Comparison of ENCODE assay signal across 8 cellular contexts in the genomic region with DNA sequence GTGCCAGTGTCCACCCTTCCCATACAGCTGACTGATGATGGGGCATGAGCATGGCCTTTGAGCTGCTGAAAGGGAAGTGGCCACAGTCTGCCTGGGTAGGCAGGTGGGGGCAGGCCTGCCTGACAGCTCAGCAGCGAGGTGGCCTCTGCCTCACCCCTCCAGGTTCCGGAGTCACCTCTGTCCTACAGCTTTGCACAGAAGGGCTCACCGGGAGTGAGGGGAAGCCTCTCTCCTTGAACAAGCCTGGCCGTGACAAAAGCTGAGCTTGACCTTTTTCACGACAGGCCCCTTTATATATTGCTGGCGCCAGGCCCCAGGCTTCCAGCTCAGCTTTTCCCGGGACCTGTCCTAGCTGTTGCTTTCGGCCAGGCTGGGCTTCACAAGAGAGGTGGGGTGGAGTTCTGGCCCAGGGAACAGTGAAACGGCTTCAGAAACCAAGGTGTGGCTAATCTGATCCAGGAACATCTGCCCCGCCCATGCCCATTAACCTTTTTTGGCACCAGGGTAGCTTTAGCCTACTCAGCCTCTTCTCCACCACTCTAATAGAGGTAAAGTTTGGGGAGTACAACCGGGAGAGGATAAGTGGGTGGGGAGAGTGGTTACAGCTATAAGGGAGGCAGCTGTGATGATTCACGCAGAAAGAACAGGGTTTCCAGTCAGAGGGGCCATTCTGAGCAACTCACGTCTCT. TPM values are rescaled to one million over a fixed set of nuclear protein-coding genes. Genes with fewer than 3 reads are reported as not detected.
A peak's percentile ranks its signal among the peaks of the same experiment; 100 is the strongest.
DNase-seq lines count a peak whose midpoint lies in the region; ATAC-seq, FAIRE-seq and TF ChIP-seq lines count a peak whose summit lies in the region.

No MANE protein-coding gene starts in this region.

- intact Hi-C loops in HepG2 (cut with micrococcal nuclease; ENCODE audit: unreplicated experiment), result loop anchor here (2.0 kb wide), 1 partner anchor 19 kb away; no protein-coding TSS in a partner anchor
- intact Hi-C loops in right lobe of liver (cut with DNase I), result no loop called here

- H3K4me2 ChIP-seq in HepG2 (ENCODE audit: low read depth, low read length), result peak overlapping the region; percentile 86

- no TSS peak for BruUV-seq in HepG2 (replicated peaks; lab: Mats Ljungman, UMichigan)

- peak overlapping the region; percentile 36 for H3K9ac ChIP-seq in HepG2 (ENCODE audit: insufficient read depth, low read depth, low read length)
- peak overlapping the region; percentile 61 for H3K9ac ChIP-seq in adipocyte (ENCODE audit: low read length)

- no peak for TF ChIP-seq RAD21 in HepG2 (CRISPR knock-in tag; IDR thresholded peaks at IDR 0.05)

- TF ChIP-seq POLR2A in HepG2 (IDR thresholded peaks at IDR 0.05; ENCODE audit: insufficient read depth in 1 of 2, low read depth in 2 of 2, low read length in 2 of 2), result no peak
- no peak for TF ChIP-seq POLR2A in right lobe of liver (IDR thresholded peaks at IDR 0.05)

- peak overlapping the region; percentile 23 to 62 (median 32) for H3K4me3 ChIP-seq in HepG2 (replicated peaks in 1 of 3; ENCODE audit: insufficient read depth in 1 of 3, low read depth in 2 of 3, low read length in 3 of 3)
- H3K4me3 ChIP-seq in right lobe of liver, result no peak overlapping the region
- H3K4me3 ChIP-seq in adipocyte (ENCODE audit: low read length), result no peak overlapping the region
- H3K4me3 ChIP-seq in mesodermal cell (ENCODE audit: extremely low read depth, insufficient read depth, low read length, poor library complexity, severe bottlenecking), result no peak overlapping the region
- no peak overlapping the region for H3K4me3 ChIP-seq in urinary bladder (ENCODE audit: low read depth, low read length)

- H3K4me1 ChIP-seq in HepG2 (ENCODE audit: insufficient read depth, low read length), result peaks cover 84% of the 10 kb centered on the region
- no peaks in the 10 kb centered on the region for H3K4me1 ChIP-seq in right lobe of liver
- peaks cover 39% of the 10 kb centered on the region for H3K4me1 ChIP-seq in adipocyte (ENCODE audit: control insufficient read depth, insufficient read depth, low read length)
- peaks cover 23% of the 10 kb centered on the region for H3K4me1 ChIP-seq in mesodermal cell (ENCODE audit: control insufficient read depth, insufficient read depth, low read length, poor library complexity, severe bottlenecking)
- H3K4me1 ChIP-seq in urinary bladder (ENCODE audit: insufficient read depth), result no peaks in the 10 kb centered on the region

- POLR2A ChIA-PET in HepG2 (lab: Yijun Ruan, JAX), result interaction anchor here (0.6 to 4.0 kb wide), 16 partner anchors 10 to 688 kb away, joined by 3 to 34 read pairs (median 4); a partner anchor contains a TSS
- POLR2A ChIA-PET in GM10248 (lab: Yijun Ruan, JAX), result no interaction called here

- TF ChIP-seq EP300 in HepG2 (IDR thresholded peaks at IDR 0.05; ENCODE audit: low read depth in 2 of 2, low read length in 2 of 2) (no peak; a peak in 1 of 4 replicates), HepG2 (CRISPR knock-in tag; IDR thresholded peaks at IDR 0.05; ENCODE audit: borderline replicate concordance) (0 out of 2 replicates have a peak, but pooled peaks have one; percentile 12)

- H3K36me3 ChIP-seq in HepG2 (replicated peaks in 1 of 2; ENCODE audit: control insufficient read depth in 1 of 2, insufficient read depth in 2 of 2, low read length in 2 of 2), result no peaks in the 10 kb centered on the region
- no peaks in the 10 kb centered on the region for H3K36me3 ChIP-seq in right lobe of liver
- H3K36me3 ChIP-seq in adipocyte (ENCODE audit: control insufficient read depth, insufficient read depth, low read length, severe bottlenecking), result no peaks in the 10 kb centered on the region
- no peaks in the 10 kb centered on the region for H3K36me3 ChIP-seq in mesodermal cell (ENCODE audit: control insufficient read depth, insufficient read depth, low read length)
- no peaks in the 10 kb centered on the region for H3K36me3 ChIP-seq in urinary bladder (ENCODE audit: insufficient read depth)

- H3K27ac ChIP-seq in HepG2 (ENCODE audit: extremely low read length, insufficient read depth, low read length) (peak overlapping the region; percentile 31), right lobe of liver (no peak overlapping the region), mesodermal cell (ENCODE audit: low read depth, low read length, severe bottlenecking) (peak overlapping the region; percentile 74), urinary bladder (ENCODE audit: low read depth) (peak overlapping the region; percentile 72)

- H3K9me3 ChIP-seq in HepG2 (ENCODE audit: low read length) (no peaks in the 10 kb centered on the region), right lobe of liver (no peaks in the 10 kb centered on the region), adipocyte (ENCODE audit: control insufficient read depth, low read length) (no peaks in the 10 kb centered on the region), mesodermal cell (ENCODE audit: control insufficient read depth, low read length) (no peaks in the 10 kb centered on the region)

- peak; percentile 64 for ATAC-seq in HepG2
- no peak for ATAC-seq in right lobe of liver
- ATAC-seq in GM19023 (IDR thresholded peaks at IDR 0.05; ENCODE audit: unreplicated experiment), result no peak
- no peak for ATAC-seq in GM18502 (IDR thresholded peaks at IDR 0.05; ENCODE audit: poor library complexity, unreplicated experiment)

- WGBS in HepG2 (ENCODE audit: low lambda C conversion rate), result 0% methylated on average over 7 of the region's 13 CpGs
- WGBS in right lobe of liver (ENCODE audit: insufficient coverage, low coverage, low lambda C conversion rate, missing lambda C conversion rate), result 60% methylated on average over 2 of the region's 13 CpGs
- 78 to 82% methylated on average over 10 of the region's 13 CpGs for WGBS in mesodermal cell (ENCODE audit: insufficient coverage in 2 of 2), 2 experiments
- 57% methylated on average over 13 of the region's 13 CpGs for WGBS in urinary bladder

- CTCF ChIA-PET in HepG2 (lab: Yijun Ruan, JAX; ENCODE audit: low intra/inter-chr PET ratio, low total read pairs), result no interaction called here
- CTCF ChIA-PET in GM10248 (lab: Yijun Ruan, JAX), result no interaction called here

- no peaks in the 10 kb centered on the region for H4K20me1 ChIP-seq in HepG2 (ENCODE audit: insufficient read depth, low read length)

- H3K27me3 ChIP-seq in HepG2 (ENCODE audit: control insufficient read depth in 1 of 2, insufficient read depth in 2 of 2, low read length in 2 of 2) (no peaks in the 10 kb centered on the region), right lobe of liver (no peaks in the 10 kb centered on the region), adipocyte (replicated peaks; ENCODE audit: control insufficient read depth, insufficient read depth, low read length) (no peaks in the 10 kb centered on the region)

- no peak for FAIRE-seq in HepG2 (lab: Jason Lieb, UNC)

- TF ChIP-seq CTCF in HepG2 (CRISPR knock-in tag; IDR thresholded peaks at IDR 0.05) (peak; percentile 52), right lobe of liver (IDR thresholded peaks at IDR 0.05) (no peak), GM10248 (IDR thresholded peaks at IDR 0.05; ENCODE audit: control extremely low read depth, extremely low read depth, low read depth, missing control alignments) (no peak)

- in situ Hi-C loops in HepG2 (cut with HindIII; ENCODE audit: extremely low pct_ligation_motif_present, low pct_unique_long_range_greater_than_20kb), result no loop called here

- no peaks in the 10 kb centered on the region for H3K79me2 ChIP-seq in HepG2 (ENCODE audit: insufficient read depth, low read length)

- no peak overlapping the region for H2AFZ ChIP-seq in HepG2 (ENCODE audit: low read length)

- DNase-seq in HepG2 (ENCODE audit: low spot score), result peak; percentile 39
- no peak for DNase-seq in right lobe of liver
- DNase-seq in adipocyte (ENCODE audit: low read depth), result peak; percentile 46
- DNase-seq in GM10248 (ENCODE audit: extremely low spot score), result no peak

RNA-seq across cellular contexts. Expression of a gene that starts 42.9 kb away (rescaled TPM):
- 1.5 and 3.0 TPM in 2 replicates for total RNA-seq in HepG2 (2016; rRNA removed; fragmentation: Illumina TruSeq; extraction: Trizol)
- total RNA-seq in HepG2 (2016; cell fraction: cytosol; rRNA removed; fragmentation: Illumina TruSeq; extraction: Trizol; ENCODE audit: low read depth), result 3.8 and 6.3 TPM in 2 replicates
- total RNA-seq in HepG2 (2016; cell fraction: insoluble cytoplasmic fraction; rRNA removed; fragmentation: Illumina TruSeq; extraction: Trizol), result 1.5 and 2.5 TPM in 2 replicates
- total RNA-seq in HepG2 (2016; cell fraction: membrane; rRNA removed; fragmentation: Illumina TruSeq; extraction: Trizol), result 5.3 and 6.4 TPM in 2 replicates
- total RNA-seq in HepG2 (2016; cell fraction: nucleus; rRNA removed; fragmentation: Illumina TruSeq; extraction: Trizol), result 0.78 and 1.4 TPM in 2 replicates
- polyA plus RNA-seq in HepG2 (2011; rRNA removed), result 0.78 and 0.85 TPM in 2 replicates
- polyA plus RNA-seq in HepG2 (2011; cell fraction: cytosol; rRNA removed), result 0.46 and 0.76 TPM in 2 replicates
- polyA plus RNA-seq in HepG2 (2011; cell fraction: nucleus; rRNA removed), result 0.88 and 1.0 TPM in 2 replicates
- polyA plus RNA-seq in HepG2 (2012), result 0.83 and 1.1 TPM in 2 replicates
- 7.0 and 9.3 TPM in 2 replicates for polyA plus RNA-seq in HepG2 (2016; cell fraction: cytosol; fragmentation: Illumina TruSeq; extraction: Trizol; ENCODE audit: low read depth)
- 1.6 and 3.8 TPM in 2 replicates for polyA plus RNA-seq in HepG2 (2016; cell fraction: insoluble cytoplasmic fraction; fragmentation: Illumina TruSeq; extraction: Trizol; ENCODE audit: low read depth)
- 6.1 and 6.6 TPM in 2 replicates for polyA plus RNA-seq in HepG2 (2016; cell fraction: membrane; fragmentation: Illumina TruSeq; extraction: Trizol; ENCODE audit: low read depth)
- 1.1 and 1.6 TPM in 2 replicates for polyA plus RNA-seq in HepG2 (2016; cell fraction: nucleus; fragmentation: Illumina TruSeq; extraction: Trizol; ENCODE audit: insufficient read depth, low read depth)
- 0.30 and 0.56 TPM in 2 replicates for polyA minus RNA-seq in HepG2 (2011; rRNA and poly(A)+ RNA removed; ENCODE audit: low replicate concordance)
- 0.97 TPM in 1 of 2 replicates, not detected in the other for polyA minus RNA-seq in HepG2 (2011; cell fraction: cytosol; rRNA and poly(A)+ RNA removed)
- 0.50 and 0.64 TPM in 2 replicates for polyA minus RNA-seq in HepG2 (2011; cell fraction: nucleus; rRNA and poly(A)+ RNA removed)
- total RNA-seq in right lobe of liver, result under 1 TPM; 0.07 to 0.74 (median 0.34) TPM
- polyA plus RNA-seq in mesodermal cell (2013, experiment 1 of 2), result 0.66 TPM
- 1.0 TPM for polyA plus RNA-seq in mesodermal cell (2013, experiment 2 of 2)
- 2.7 TPM for total RNA-seq in urinary bladder
- 4.4 TPM for polyA plus RNA-seq in urinary bladder

RNA-seq across cellular contexts. Expression of a gene that starts 49.2 kb away (rescaled TPM):
- total RNA-seq in HepG2 (2016; rRNA removed; fragmentation: Illumina TruSeq; extraction: Trizol) (20.2 and 25.2 TPM in 2 replicates), right lobe of liver (10 to 100 TPM in 4 of 6 experiments, 1 to 10 TPM in 2; 6.7 to 14.7 (median 11.9) TPM), urinary bladder (18.1 TPM)
- total RNA-seq in HepG2 (2016; cell fraction: cytosol; rRNA removed; fragmentation: Illumina TruSeq; extraction: Trizol; ENCODE audit: low read depth), result 5.3 and 5.6 TPM in 2 replicates
- total RNA-seq in HepG2 (2016; cell fraction: insoluble cytoplasmic fraction; rRNA removed; fragmentation: Illumina TruSeq; extraction: Trizol), result 18.4 and 26.1 TPM in 2 replicates
- 7.7 and 11.1 TPM in 2 replicates for total RNA-seq in HepG2 (2016; cell fraction: membrane; rRNA removed; fragmentation: Illumina TruSeq; extraction: Trizol)
- 25.6 and 26.1 TPM in 2 replicates for total RNA-seq in HepG2 (2016; cell fraction: nucleus; rRNA removed; fragmentation: Illumina TruSeq; extraction: Trizol)
- polyA plus RNA-seq in HepG2 (2011; rRNA removed) (23.8 and 25.8 TPM in 2 replicates), urinary bladder (13.4 TPM)
- polyA plus RNA-seq in HepG2 (2011; cell fraction: cytosol; rRNA removed), result 14.5 and 19.7 TPM in 2 replicates
- 30.8 and 36.5 TPM in 2 replicates for polyA plus RNA-seq in HepG2 (2011; cell fraction: nucleus; rRNA removed)
- 8.9 and 11.5 TPM in 2 replicates for polyA plus RNA-seq in HepG2 (2012)
- 2.2 and 2.4 TPM in 2 replicates for polyA plus RNA-seq in HepG2 (2016; cell fraction: cytosol; fragmentation: Illumina TruSeq; extraction: Trizol; ENCODE audit: low read depth)
- polyA plus RNA-seq in HepG2 (2016; cell fraction: insoluble cytoplasmic fraction; fragmentation: Illumina TruSeq; extraction: Trizol; ENCODE audit: low read depth), result 11.5 and 15.5 TPM in 2 replicates
- 2.5 and 3.1 TPM in 2 replicates for polyA plus RNA-seq in HepG2 (2016; cell fraction: membrane; fragmentation: Illumina TruSeq; extraction: Trizol; ENCODE audit: low read depth)
- polyA plus RNA-seq in HepG2 (2016; cell fraction: nucleus; fragmentation: Illumina TruSeq; extraction: Trizol; ENCODE audit: insufficient read depth, low read depth), result 23.7 and 26.1 TPM in 2 replicates
- 73.6 and 87.5 TPM in 2 replicates for polyA minus RNA-seq in HepG2 (2011; rRNA and poly(A)+ RNA removed; ENCODE audit: low replicate concordance)
- polyA minus RNA-seq in HepG2 (2011; cell fraction: cytosol; rRNA and poly(A)+ RNA removed), result 12.6 and 13.8 TPM in 2 replicates
- polyA minus RNA-seq in HepG2 (2011; cell fraction: nucleus; rRNA and poly(A)+ RNA removed), result 74.5 and 84.5 TPM in 2 replicates
- 19.4 TPM for polyA plus RNA-seq in mesodermal cell (2013, experiment 1 of 2)
- 17.4 TPM for polyA plus RNA-seq in mesodermal cell (2013, experiment 2 of 2)

Comparison
In these comparisons a context has a peak if more than half of its experiments do, and no peak if none do; other contexts are left out.
1. DNase-seq: peak in HepG2 (single experiment) and adipocyte (single experiment); none in right lobe of liver (0 of 3) and GM10248 (single experiment).
2. H3K27ac ChIP-seq: peak in HepG2 (single experiment), mesodermal cell (single experiment) and urinary bladder (single experiment); none in right lobe of liver (0 of 3).
3. H3K4me3 ChIP-seq: peak in HepG2 (3 of 3); none in right lobe of liver (0 of 3), adipocyte (single experiment), mesodermal cell (single experiment) and urinary bladder (single experiment).